In the genomic region with DNA sequence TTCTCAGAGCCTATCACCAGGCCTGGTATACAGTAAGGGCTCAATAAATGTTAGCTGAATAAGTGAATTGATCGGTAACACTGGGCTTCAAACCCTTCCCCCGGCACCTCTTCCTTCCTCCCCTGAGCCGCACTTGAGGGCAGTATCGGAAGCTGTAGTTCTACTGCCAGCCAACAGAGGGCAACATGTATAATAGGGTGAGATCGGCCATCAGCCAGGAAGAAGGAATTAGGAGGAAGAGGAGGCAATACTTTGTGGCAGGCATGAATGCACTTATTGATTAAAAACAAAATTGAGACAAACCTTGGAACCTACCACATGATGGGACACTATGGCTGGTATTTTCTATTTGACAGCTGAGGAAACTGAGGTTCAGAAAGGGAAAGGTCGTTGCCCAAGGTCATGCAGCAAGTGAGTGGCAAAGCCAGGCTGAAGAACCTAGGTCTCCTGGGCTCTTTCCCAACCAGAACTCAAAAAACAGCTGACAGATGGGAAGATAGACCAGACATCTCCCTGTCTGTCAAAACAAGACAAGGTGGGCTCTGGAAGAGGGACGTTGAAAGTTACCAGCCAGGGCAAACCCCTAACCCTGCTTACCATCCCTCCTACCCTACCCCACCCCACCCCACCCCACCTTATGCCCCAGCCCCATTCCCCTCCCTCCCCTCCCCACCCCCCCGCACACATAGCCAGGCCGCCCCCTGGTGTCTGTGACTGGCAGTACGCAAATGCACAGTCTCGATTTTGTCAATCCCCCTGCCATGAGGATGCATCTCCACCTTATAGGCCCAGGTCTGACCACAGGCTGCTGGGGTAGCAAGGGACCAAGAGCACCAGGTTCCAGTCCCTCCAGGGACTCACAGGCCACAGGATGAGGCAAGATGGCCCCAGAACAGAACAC, we compare ENCODE assay signal across 8 cellular contexts.
DNase-seq lines count a peak whose midpoint lies in the region; TF ChIP-seq lines count a peak whose summit lies in the region.

No MANE protein-coding gene starts in this region.

- H3K9me3 ChIP-seq in GM23248 (ENCODE audit: low read depth): no peaks in the 10 kb centered on the region
- H3K9me3 ChIP-seq in cardiac muscle cell (ENCODE audit: low read depth): no peaks in the 10 kb centered on the region
- no peaks in the 10 kb centered on the region for H3K9me3 ChIP-seq in uterus
- H3K9me3 ChIP-seq in MG63: no peaks in the 10 kb centered on the region

- 47 to 56% methylated on average over 11 of the region's 11 CpGs for WGBS in GM23248 (ENCODE audit: low coverage in 1 of 2, low lambda C conversion rate in 2 of 2, missing lambda C conversion rate in 2 of 2), 2 experiments

- H3K79me2 ChIP-seq in GM23248 (ENCODE audit: insufficient read depth): no peaks in the 10 kb centered on the region

- TF ChIP-seq CTCF in RWPE1 (conservative IDR thresholded peaks at IDR 0.05; ENCODE audit: low read depth) (peak; percentile 18; the same call in 1 of the 2 replicates), cardiac muscle cell (IDR thresholded peaks at IDR 0.05; ENCODE audit: low read depth, low read length) (peak; percentile 73), uterus (IDR thresholded peaks at IDR 0.05) (peak in 1 of 4 experiments; percentile 12)

- no peak overlapping the region for H3K4me3 ChIP-seq in GM23248
- no peak overlapping the region for H3K4me3 ChIP-seq in cardiac muscle cell
- no peak overlapping the region for H3K4me3 ChIP-seq in uterus
- H3K4me3 ChIP-seq in MG63: no peak overlapping the region

- peak; percentile 65 for DNase-seq in AG08395 (ENCODE audit: low spot score)
- DNase-seq in GM23248: peak; percentile 58
- peak; percentile 60 for DNase-seq in RWPE1 (ENCODE audit: low spot score)
- peak; percentile 55 for DNase-seq in activated T-helper 9 cell treated with anti-CD3 and anti-CD28 coated beads, Interleukin-2, amount 50 U/mL, for 16 hours (ENCODE audit: low read depth)
- peak; percentile 35 to 41 for DNase-seq in cardiac muscle cell (ENCODE audit: low read depth in 1 of 2, low spot score in 1 of 2)
- DNase-seq in stimulated activated CD4-positive, alpha-beta T cell treated with anti-CD3 and anti-CD28 coated beads, Interleukin-4, amount 100 ng/mL, for 1 hour: peak; percentile 72
- no peak for DNase-seq in uterus
- DNase-seq in MG63: no peak

- POLR2A ChIA-PET in RWPE1 (lab: Yijun Ruan, JAX; ENCODE audit: low non-redundant PET): no interaction called here

- intact Hi-C loops in uterus (cut with DNase I; ENCODE audit: low total_unique reads): no loop called here

- in situ Hi-C loops in GM23248 (cut with MboI): no loop called here

- H3K4me1 ChIP-seq in GM23248 (ENCODE audit: insufficient read depth): no peaks in the 10 kb centered on the region
- no peaks in the 10 kb centered on the region for H3K4me1 ChIP-seq in cardiac muscle cell (ENCODE audit: low read depth)
- H3K4me1 ChIP-seq in uterus: no peaks in the 10 kb centered on the region

- no peak overlapping the region for H3K4me2 ChIP-seq in GM23248 (ENCODE audit: unreplicated experiment)

- no peak for TF ChIP-seq POLR2A in uterus (IDR thresholded peaks at IDR 0.05)

- H3K27me3 ChIP-seq in GM23248 (replicated peaks; ENCODE audit: insufficient read depth): peaks cover 27% of the 10 kb centered on the region
- H3K27me3 ChIP-seq in cardiac muscle cell: peaks cover 10% of the 10 kb centered on the region
- no peaks in the 10 kb centered on the region for H3K27me3 ChIP-seq in uterus
- H3K27me3 ChIP-seq in MG63: no peaks in the 10 kb centered on the region

- no peak overlapping the region for H3K9ac ChIP-seq in GM23248

- H3F3A ChIP-seq in GM23248 (ENCODE audit: insufficient read depth): no peaks in the 10 kb centered on the region

- CTCF ChIA-PET in RWPE1 (lab: Yijun Ruan, JAX): interaction anchor here (0.5 to 1.9 kb wide), 18 partner anchors 10 to 402 kb away, joined by 3 to 9 read pairs (median 4); partner anchors contain the start of gene RUNX3

- no peaks in the 10 kb centered on the region for H4K20me1 ChIP-seq in GM23248 (ENCODE audit: insufficient read depth)

- H3K36me3 ChIP-seq in GM23248 (ENCODE audit: low read depth) (no peaks in the 10 kb centered on the region), cardiac muscle cell (no peaks in the 10 kb centered on the region), uterus (no peaks in the 10 kb centered on the region), MG63 (no peaks in the 10 kb centered on the region)

- H3K27ac ChIP-seq in GM23248 (no peak overlapping the region), RWPE1 (no peak overlapping the region), cardiac muscle cell (no peak overlapping the region), uterus (no peak overlapping the region)

- no peak overlapping the region for H2AFZ ChIP-seq in GM23248

- H3K9me2 ChIP-seq in GM23248 (ENCODE audit: insufficient read depth): no peaks in the 10 kb centered on the region

Comparison
In these comparisons a context has a peak if more than half of its experiments do, and no peak if none do; other contexts are left out.
1. DNase-seq: peak in AG08395 (single experiment), GM23248 (single experiment), RWPE1 (single experiment), activated T-helper 9 cell treated with anti-CD3 and anti-CD28 coated beads, Interleukin-2, amount 50 U/mL, for 16 hours (single experiment), cardiac muscle cell (2 of 2) and stimulated activated CD4-positive, alpha-beta T cell treated with anti-CD3 and anti-CD28 coated beads, Interleukin-4, amount 100 ng/mL, for 1 hour (single experiment); none in uterus (0 of 2) and MG63 (single experiment).